ENCODE assay signal across 1 cellular context in genomic region chr2:9141706-9142460, GRCh38.
TF ChIP-seq lines count a peak whose summit lies in the region.

No MANE protein-coding gene starts in this region.

TF ChIP-seq in HepG2, 621 proteins besides CTCF, POLR2A, EP300 and RAD21 (continued from another document):
- no peak for TF ChIP-seq E2F1 (CRISPR knock-in tag; IDR thresholded peaks at IDR 0.05)
